11 cellular contexts compared by ENCODE assay signal in genomic region chr17:77723071-77723908, GRCh38.
A peak's percentile ranks its signal among the peaks of the same experiment; 100 is the strongest.
DNase-seq lines count a peak whose midpoint lies in the region; ATAC-seq and TF ChIP-seq lines count a peak whose summit lies in the region.
"Had no signal": no experiment of that assay in that cellular context is flagged by ENCODE, and none has a peak within 500 bp of the region (broad histone marks: within the 10 kb centered on the region; RNA-seq: fewer than 3 reads in every experiment).

No MANE protein-coding gene starts in this region.

- no peaks in the 10 kb centered on the region for H3K27me3 ChIP-seq in vagina

- H3K4me1 ChIP-seq in vagina, result peaks cover 16% of the 10 kb centered on the region

- intact Hi-C loops in left ventricle myocardium superior (cut with micrococcal nuclease) (no loop called here), Right ventricle myocardium inferior (cut with DNase I) (no loop called here), vagina (cut with DNase I) (no loop called here)

- no peak overlapping the region for H3K4me3 ChIP-seq in vagina

- no peak overlapping the region for H3K27ac ChIP-seq in vagina

- peak; percentile 61 for DNase-seq in left ventricle myocardium superior
- DNase-seq in Right ventricle myocardium inferior (ENCODE audit: missing footprints), result no peak
- peak; percentile 29 to 77 for DNase-seq in NCI-H446 (lab: John Stamatoyannopoulos, UW)
- DNase-seq in left lobe of liver (ENCODE audit: low spot score), result peak; percentile 22
- peak; percentile 70 to 71 for DNase-seq in vagina (ENCODE audit: extremely low spot score in 2 of 2)
- no peak for DNase-seq in HK-2 (ENCODE audit: unreplicated experiment)
- DNase-seq: activated naive CD4-positive, alpha-beta T cell; DMS53; left colon; NCI-H510A had no signal

- no peaks in the 10 kb centered on the region for H3K36me3 ChIP-seq in vagina

- no peak for TF ChIP-seq POLR2A in vagina (IDR thresholded peaks at IDR 0.05)

- no peak for TF ChIP-seq CTCF in vagina (IDR thresholded peaks at IDR 0.05)

- H3K9me3 ChIP-seq in vagina, result no peaks in the 10 kb centered on the region

- no peak for ATAC-seq in left ventricle myocardium superior
- no peak for ATAC-seq in Right ventricle myocardium inferior
- ATAC-seq in left lobe of liver, result no peak
- ATAC-seq in HG02970 (IDR thresholded peaks at IDR 0.05; ENCODE audit: low FRiP score, unreplicated experiment), result no peak
- ATAC-seq: left colon had no signal

Comparison
In these comparisons a context has a peak if more than half of its experiments do, and no peak if none do; other contexts are left out.
1. DNase-seq: peak in left ventricle myocardium superior (single experiment), NCI-H446 (2 of 2), left lobe of liver (single experiment) and vagina (2 of 2); none in Right ventricle myocardium inferior (single experiment) and HK-2 (single experiment).